ENCODE assay signal across 7 cellular contexts in genomic region chr11:59224419-59224928, GRCh38. TPM values are rescaled to one million over a fixed set of nuclear protein-coding genes. Genes with fewer than 3 reads are reported as not detected.
DNase-seq lines count a peak whose midpoint lies in the region; ATAC-seq and TF ChIP-seq lines count a peak whose summit lies in the region.

No MANE protein-coding gene starts in this region.

- no peaks in the 10 kb centered on the region for H3K36me3 Mint-ChIP-seq in stimulated activated memory B cell treated with anti-CD40 and anti-IgM and Interleukin-4, amounts not matched to agents 10 μg/mL and 1 μg/mL and 100 μg/mL, for 72 hours

- H3K27ac Mint-ChIP-seq in stimulated activated memory B cell treated with anti-CD40 and anti-IgM and Interleukin-4, amounts not matched to agents 10 μg/mL and 1 μg/mL and 100 μg/mL, for 72 hours = peak overlapping the region; percentile 59

- no peaks in the 10 kb centered on the region for H3K9me3 Mint-ChIP-seq in stimulated activated memory B cell treated with anti-CD40 and anti-IgM and Interleukin-4, amounts not matched to agents 10 μg/mL and 1 μg/mL and 100 μg/mL, for 72 hours

- 24 to 32% methylated on average over 4 of the region's 4 CpGs for WGBS in esophagus squamous epithelium, 2 donors

- H3K4me3 ChIP-seq in esophagus squamous epithelium = no peak overlapping the region

- intact Hi-C loops in esophagus squamous epithelium (cut with DNase I) = no loop called here

- H3K4me1 Mint-ChIP-seq in stimulated activated memory B cell treated with anti-CD40 and anti-IgM and Interleukin-4, amounts not matched to agents 10 μg/mL and 1 μg/mL and 100 μg/mL, for 72 hours = peaks cover 56% of the 10 kb centered on the region

- DNase-seq in esophagus squamous epithelium (lab: John Stamatoyannopoulos, UW) (no peak), C1 segment of cervical spinal cord (lab: John Stamatoyannopoulos, UW) (no peak), iPS-NIHi7 (ENCODE audit: extremely low spot score) (no peak)
- no peak for DNase-seq in activated effector memory CD4-positive, alpha-beta T cell treated with anti-CD3 and anti-CD28 coated beads, Interleukin-2, amount 50 U/mL, for 16 hours

- no peaks in the 10 kb centered on the region for H3K9me3 ChIP-seq in esophagus squamous epithelium

- no peak overlapping the region for H3K4me3 Mint-ChIP-seq in stimulated activated memory B cell treated with anti-CD40 and anti-IgM and Interleukin-4, amounts not matched to agents 10 μg/mL and 1 μg/mL and 100 μg/mL, for 72 hours

- TF ChIP-seq CTCF in esophagus squamous epithelium (IDR thresholded peaks at IDR 0.05) = no peak

- H3K4me1 ChIP-seq in esophagus squamous epithelium = peaks cover 0 to 20% (median 6%) of the 10 kb centered on the region in 3 donors

- H3K36me3 ChIP-seq in esophagus squamous epithelium = no peaks in the 10 kb centered on the region

- H3K27me3 ChIP-seq in esophagus squamous epithelium = no peaks in the 10 kb centered on the region

- peak; percentile 44 for ATAC-seq in GM21360 (IDR thresholded peaks at IDR 0.05; ENCODE audit: unreplicated experiment)
- peak; percentile 33 for ATAC-seq in HG03460 (IDR thresholded peaks at IDR 0.05; ENCODE audit: unreplicated experiment)
- ATAC-seq in stimulated activated memory B cell treated with anti-CD40 and anti-IgM and Interleukin-4, amounts not matched to agents 10 μg/mL and 1 μg/mL and 100 μg/mL, for 72 hours = peak; percentile 55

- TF ChIP-seq POLR2A in esophagus squamous epithelium (IDR thresholded peaks at IDR 0.05) = no peak

- H3K27ac ChIP-seq in esophagus squamous epithelium = peak overlapping the region in 3 of 4 donors; percentile 55 to 77 (median 63)

- H3K27me3 Mint-ChIP-seq in stimulated activated memory B cell treated with anti-CD40 and anti-IgM and Interleukin-4, amounts not matched to agents 10 μg/mL and 1 μg/mL and 100 μg/mL, for 72 hours = no peaks in the 10 kb centered on the region

RNA-seq across cellular contexts. Expression of gene MPEG1, which starts 11.7 kb away (rescaled TPM):
- 10 to 100 TPM in 1 of 4 donors, 1 to 10 TPM in 2, under 1 TPM in 1; 0.04 to 19.5 (median 5.1) TPM for total RNA-seq in esophagus squamous epithelium

RNA-seq across cellular contexts. Expression of gene DTX4, which starts 52.5 kb away (rescaled TPM):
- 1 to 10 TPM; 2.4 to 8.4 (median 4.6) TPM for total RNA-seq in esophagus squamous epithelium
